In the genomic region with DNA sequence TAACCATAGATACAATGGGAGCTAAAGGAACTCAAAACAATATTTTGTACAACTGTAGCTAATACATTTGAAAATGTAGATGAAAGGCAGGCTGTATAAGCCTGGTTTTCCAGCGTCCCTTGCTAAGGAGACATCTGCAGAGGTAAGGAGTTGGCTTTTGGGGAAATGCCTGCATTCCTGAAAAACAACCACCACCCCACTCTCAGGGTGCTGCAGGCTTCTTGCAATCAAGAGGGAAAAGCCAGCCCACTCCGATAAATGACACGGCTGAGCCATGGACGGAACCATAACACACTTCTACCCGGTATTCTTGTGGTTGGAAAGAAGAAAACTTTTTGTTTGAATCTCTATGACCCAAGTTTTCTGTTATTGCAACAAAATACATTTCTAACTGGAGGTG, we compare ENCODE assay signal across 22 cellular contexts.
"Had no signal": no experiment of that assay in that cellular context is flagged by ENCODE, and none has a peak within 500 bp of the region (broad histone marks: within the 10 kb centered on the region; RNA-seq: fewer than 3 reads in every experiment).

No MANE protein-coding gene starts in this region.

- DNase-seq: activated B cell treated with CpG ODN at 0.5 μM for 24 hours; activated CD4-positive, alpha-beta memory T cell treated with anti-CD3 and anti-CD28 coated beads for 36 hours; activated CD4-positive, alpha-beta T cell treated with anti-CD3 and anti-CD28 coated beads for 4 hours; activated effector memory CD4-positive, alpha-beta T cell treated with anti-CD3 and anti-CD28 coated beads, Interleukin-2, amount 50 U/mL, for 16 hours; activated naive CD4-positive, alpha-beta T cell treated with anti-CD3 and anti-CD28 coated beads, Interleukin-2, amount 10 ng/mL, durations not matched to agents 7 days and 5 days; anterior cingulate cortex; effector CD4-positive, alpha-beta T cell; erythroblast; left cardiac atrium; naive B cell; small intestine; stimulated activated CD4-positive, alpha-beta T cell treated with anti-CD3 and anti-CD28 coated beads, Interleukin-15, amount 100 ng/mL, for 24 hours; stimulated activated CD4-positive, alpha-beta T cell treated with anti-CD3 and anti-CD28 coated beads, Interleukin-2, amount 100 ng/mL, for 48 hours; stimulated activated CD8-positive, alpha-beta memory T cell treated with anti-CD3 and anti-CD28 coated beads, Interleukin-4, amount 100 ng/mL, for 48 hours; stimulated activated naive B cell treated with anti-CD40 and anti-IgM and Interleukin-4, amounts not matched to agents 10 μg/mL and 1 μg/mL and 100 μg/mL, for 72 hours; T-helper 1 cell; testis; upper lobe of left lung had no signal

- H3K4me3 Mint-ChIP-seq: activated B cell treated with CpG ODN at 0.5 μM for 24 hours; activated CD4-positive, alpha-beta memory T cell treated with anti-CD3 and anti-CD28 coated beads for 36 hours; activated naive CD4-positive, alpha-beta T cell treated with anti-CD3 and anti-CD28 coated beads, Interleukin-2, amount 10 ng/mL, durations not matched to agents 7 days and 5 days; dendritic cell treated with granulocyte-macrophage colony-stimulating factor and Interleukin-4, amounts not matched to agents 40 ng/mL and 50 ng/mL, for 4 days; naive B cell; neural crest cell; stimulated activated naive B cell treated with anti-CD40 and anti-IgM and Interleukin-4, amounts not matched to agents 10 μg/mL and 1 μg/mL and 100 μg/mL, for 72 hours had no signal

- H3K27ac ChIP-seq: testis, upper lobe of left lung had no signal

- H3K27me3 Mint-ChIP-seq: activated naive CD4-positive, alpha-beta T cell treated with anti-CD3 and anti-CD28 coated beads, Interleukin-2, amount 10 ng/mL, durations not matched to agents 7 days and 5 days; brain had no signal

- H3K4me1 ChIP-seq: testis, upper lobe of left lung had no signal

- H3K36me3 Mint-ChIP-seq: activated CD4-positive, alpha-beta memory T cell treated with anti-CD3 and anti-CD28 coated beads for 36 hours; activated naive CD4-positive, alpha-beta T cell treated with anti-CD3 and anti-CD28 coated beads, Interleukin-2, amount 10 ng/mL, durations not matched to agents 7 days and 5 days; brain; naive B cell; stimulated activated naive B cell treated with anti-CD40 and anti-IgM and Interleukin-4, amounts not matched to agents 10 μg/mL and 1 μg/mL and 100 μg/mL, for 72 hours had no signal

- H3K27ac Mint-ChIP-seq: activated B cell treated with CpG ODN at 0.5 μM for 24 hours; activated CD4-positive, alpha-beta memory T cell treated with anti-CD3 and anti-CD28 coated beads for 36 hours; activated naive CD4-positive, alpha-beta T cell treated with anti-CD3 and anti-CD28 coated beads, Interleukin-2, amount 10 ng/mL, durations not matched to agents 7 days and 5 days; dendritic cell treated with granulocyte-macrophage colony-stimulating factor and Interleukin-4, amounts not matched to agents 40 ng/mL and 50 ng/mL, for 4 days; stimulated activated naive B cell treated with anti-CD40 and anti-IgM and Interleukin-4, amounts not matched to agents 10 μg/mL and 1 μg/mL and 100 μg/mL, for 72 hours had no signal

- H3K36me3 ChIP-seq: upper lobe of left lung had no signal

- ATAC-seq: left cardiac atrium; sciatic nerve; stimulated activated naive B cell treated with anti-CD40 and anti-IgM and Interleukin-4, amounts not matched to agents 10 μg/mL and 1 μg/mL and 100 μg/mL, for 72 hours had no signal

- H3K27me3 ChIP-seq: testis, upper lobe of left lung had no signal

- H3K9me3 ChIP-seq: testis, upper lobe of left lung had no signal

- H3K9me3 Mint-ChIP-seq: activated B cell treated with CpG ODN at 0.5 μM for 24 hours; activated CD4-positive, alpha-beta memory T cell treated with anti-CD3 and anti-CD28 coated beads for 36 hours; activated naive CD4-positive, alpha-beta T cell treated with anti-CD3 and anti-CD28 coated beads, Interleukin-2, amount 10 ng/mL, durations not matched to agents 7 days and 5 days; dendritic cell treated with granulocyte-macrophage colony-stimulating factor and Interleukin-4, amounts not matched to agents 40 ng/mL and 50 ng/mL, for 4 days; neural crest cell had no signal

- H3K4me1 Mint-ChIP-seq: activated B cell treated with CpG ODN at 0.5 μM for 24 hours; activated naive CD4-positive, alpha-beta T cell treated with anti-CD3 and anti-CD28 coated beads, Interleukin-2, amount 10 ng/mL, durations not matched to agents 7 days and 5 days; naive B cell; stimulated activated naive B cell treated with anti-CD40 and anti-IgM and Interleukin-4, amounts not matched to agents 10 μg/mL and 1 μg/mL and 100 μg/mL, for 72 hours had no signal

- H3K4me3 ChIP-seq: testis, upper lobe of left lung had no signal
